Comparison of ENCODE assay signal across 1 cellular context in the genomic region with DNA sequence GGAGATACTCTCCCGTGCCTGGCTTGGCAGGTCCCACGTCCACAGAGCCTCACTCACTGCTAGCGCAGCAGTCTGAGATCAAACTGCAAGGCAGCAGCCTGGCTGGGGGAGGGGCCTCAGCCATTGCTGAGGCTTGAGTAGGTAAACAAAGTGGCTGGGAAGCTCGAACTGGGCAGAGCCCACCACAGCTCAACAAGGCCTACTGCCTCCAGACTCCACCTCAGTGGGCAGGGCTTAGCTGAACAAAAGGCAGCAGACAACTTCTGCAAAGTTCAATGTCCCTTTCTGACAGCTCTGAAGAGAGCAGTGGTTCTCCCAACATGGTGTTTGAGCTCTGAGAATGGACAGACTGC.
TF ChIP-seq lines count a peak whose summit lies in the region.
"Not testable (repeated sequence)": the region's sequence is repeated elsewhere in the genome, so short reads cannot be mapped to it uniquely, and the experiment has no call there.

No MANE protein-coding gene starts in this region.

TF ChIP-seq in HepG2, 621 proteins besides CTCF, POLR2A, EP300 and RAD21 (continued from another document):
- TF ChIP-seq, protein P1, sequence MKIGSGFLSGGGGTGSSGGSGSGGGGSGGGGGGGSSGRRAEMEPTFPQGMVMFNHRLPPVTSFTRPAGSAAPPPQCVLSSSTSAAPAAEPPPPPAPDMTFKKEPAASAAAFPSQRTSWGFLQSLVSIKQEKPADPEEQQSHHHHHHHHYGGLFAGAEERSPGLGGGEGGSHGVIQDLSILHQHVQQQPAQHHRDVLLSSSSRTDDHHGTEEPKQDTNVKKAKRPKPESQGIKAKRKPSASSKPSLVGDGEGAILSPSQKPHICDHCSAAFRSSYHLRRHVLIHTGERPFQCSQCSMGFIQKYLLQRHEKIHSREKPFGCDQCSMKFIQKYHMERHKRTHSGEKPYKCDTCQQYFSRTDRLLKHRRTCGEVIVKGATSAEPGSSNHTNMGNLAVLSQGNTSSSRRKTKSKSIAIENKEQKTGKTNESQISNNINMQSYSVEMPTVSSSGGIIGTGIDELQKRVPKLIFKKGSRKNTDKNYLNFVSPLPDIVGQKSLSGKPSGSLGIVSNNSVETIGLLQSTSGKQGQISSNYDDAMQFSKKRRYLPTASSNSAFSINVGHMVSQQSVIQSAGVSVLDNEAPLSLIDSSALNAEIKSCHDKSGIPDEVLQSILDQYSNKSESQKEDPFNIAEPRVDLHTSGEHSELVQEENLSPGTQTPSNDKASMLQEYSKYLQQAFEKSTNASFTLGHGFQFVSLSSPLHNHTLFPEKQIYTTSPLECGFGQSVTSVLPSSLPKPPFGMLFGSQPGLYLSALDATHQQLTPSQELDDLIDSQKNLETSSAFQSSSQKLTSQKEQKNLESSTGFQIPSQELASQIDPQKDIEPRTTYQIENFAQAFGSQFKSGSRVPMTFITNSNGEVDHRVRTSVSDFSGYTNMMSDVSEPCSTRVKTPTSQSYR (CRISPR knock-in tag; IDR thresholded peaks at IDR 0.05; ENCODE audit: borderline replicate concordance) = peak; percentile 89
- peak; percentile 62 for TF ChIP-seq HNF4A (CRISPR knock-in tag; IDR thresholded peaks at IDR 0.05)
- peak; percentile 54; the same call in 1 of the 2 replicates for TF ChIP-seq ZBTB7A (CRISPR knock-in tag; IDR thresholded peaks at IDR 0.05)
- TF ChIP-seq ZFP91 (CRISPR knock-in tag; IDR thresholded peaks at IDR 0.05; ENCODE audit: borderline replicate concordance) = peak; percentile 51; the same call in 1 of the 2 replicates
- TF ChIP-seq, protein P2, sequence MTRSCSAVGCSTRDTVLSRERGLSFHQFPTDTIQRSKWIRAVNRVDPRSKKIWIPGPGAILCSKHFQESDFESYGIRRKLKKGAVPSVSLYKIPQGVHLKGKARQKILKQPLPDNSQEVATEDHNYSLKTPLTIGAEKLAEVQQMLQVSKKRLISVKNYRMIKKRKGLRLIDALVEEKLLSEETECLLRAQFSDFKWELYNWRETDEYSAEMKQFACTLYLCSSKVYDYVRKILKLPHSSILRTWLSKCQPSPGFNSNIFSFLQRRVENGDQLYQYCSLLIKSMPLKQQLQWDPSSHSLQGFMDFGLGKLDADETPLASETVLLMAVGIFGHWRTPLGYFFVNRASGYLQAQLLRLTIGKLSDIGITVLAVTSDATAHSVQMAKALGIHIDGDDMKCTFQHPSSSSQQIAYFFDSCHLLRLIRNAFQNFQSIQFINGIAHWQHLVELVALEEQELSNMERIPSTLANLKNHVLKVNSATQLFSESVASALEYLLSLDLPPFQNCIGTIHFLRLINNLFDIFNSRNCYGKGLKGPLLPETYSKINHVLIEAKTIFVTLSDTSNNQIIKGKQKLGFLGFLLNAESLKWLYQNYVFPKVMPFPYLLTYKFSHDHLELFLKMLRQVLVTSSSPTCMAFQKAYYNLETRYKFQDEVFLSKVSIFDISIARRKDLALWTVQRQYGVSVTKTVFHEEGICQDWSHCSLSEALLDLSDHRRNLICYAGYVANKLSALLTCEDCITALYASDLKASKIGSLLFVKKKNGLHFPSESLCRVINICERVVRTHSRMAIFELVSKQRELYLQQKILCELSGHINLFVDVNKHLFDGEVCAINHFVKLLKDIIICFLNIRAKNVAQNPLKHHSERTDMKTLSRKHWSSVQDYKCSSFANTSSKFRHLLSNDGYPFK (CRISPR knock-in tag; IDR thresholded peaks at IDR 0.05; ENCODE audit: borderline replicate concordance) = 0 out of 2 replicates have a peak, but pooled peaks have one; percentile 19
- 0 out of 2 replicates have a peak, but pooled peaks have one; percentile 27 for TF ChIP-seq ZBTB4 (CRISPR knock-in tag; IDR thresholded peaks at IDR 0.05; ENCODE audit: borderline replicate concordance)
- TF ChIP-seq ZNF556 (CRISPR knock-in tag; IDR thresholded peaks at IDR 0.05; ENCODE audit: borderline replicate concordance) = 0 out of 2 replicates have a peak, but pooled peaks have one; percentile 38
- 0 out of 2 replicates have a peak, but pooled peaks have one; percentile 41 for TF ChIP-seq GFI1 (CRISPR knock-in tag; IDR thresholded peaks at IDR 0.05; ENCODE audit: borderline replicate concordance)
- 0 out of 2 replicates have a peak, but pooled peaks have one; percentile 42 for TF ChIP-seq ZNF644 (CRISPR knock-in tag; IDR thresholded peaks at IDR 0.05; ENCODE audit: low read depth)
- TF ChIP-seq POLR2AphosphoS5 (IDR thresholded peaks at IDR 0.05; ENCODE audit: low read depth, low read length) = 0 out of 2 replicates have a peak, but pooled peaks have one; percentile 25
- 0 out of 2 replicates have a peak, but pooled peaks have one; percentile 31 for TF ChIP-seq KDM2A (CRISPR knock-in tag; IDR thresholded peaks at IDR 0.05; ENCODE audit: borderline replicate concordance, low read depth)
- 0 out of 2 replicates have a peak, but pooled peaks have one; percentile 26 for TF ChIP-seq TAF1 (CRISPR knock-in tag; IDR thresholded peaks at IDR 0.05)
- not testable (repeated sequence) for TF ChIP-seq NR2F6 (IDR thresholded peaks at IDR 0.05)
- 0 out of 2 replicates have a peak, but pooled peaks have one; percentile 7 for TF ChIP-seq NR2F6 (CRISPR knock-in tag; IDR thresholded peaks at IDR 0.05)
- 0 out of 2 replicates have a peak, but pooled peaks have one; percentile 19 for TF ChIP-seq FOXO1 (CRISPR knock-in tag; IDR thresholded peaks at IDR 0.05)
